8 cellular contexts compared by ENCODE assay signal in genomic region chr14:89618821-89619551, GRCh38.
DNase-seq lines count a peak whose midpoint lies in the region; ATAC-seq and TF ChIP-seq lines count a peak whose summit lies in the region.

No MANE protein-coding gene starts in this region.

- peak overlapping the region; percentile 78 to 89 for H3K27ac ChIP-seq in lung (ENCODE audit: low read depth in 1 of 2, low read length in 1 of 2)

- DNase-seq in AG10803 (ENCODE audit: low read depth) (peak; percentile 67), NCI-H524 treated with DMSO at 0.1 percent for 48 hours (lab: John Stamatoyannopoulos, UW) (peak; percentile 31), lung (ENCODE audit: low spot score) (peak; percentile 55)
- DNase-seq in activated CD4-positive, alpha-beta T cell treated with anti-CD3 and anti-CD28 coated beads, Interleukin-2, amount 50 U/mL, for 48 hours = peak; percentile 63 to 64
- DNase-seq in effector CD4-positive, alpha-beta T cell = peak; percentile 52
- DNase-seq in stimulated activated CD4-positive, alpha-beta T cell treated with anti-CD3 and anti-CD28 coated beads, TNF-alpha, amount 100 ng/mL, for 48 hours (ENCODE audit: low read depth in 3 of 3) = peak in 2 of 3 donors; percentile 25 to 43

- peaks cover 0 to 10% of the 10 kb centered on the region in 2 donors for H3K4me1 ChIP-seq in lung (ENCODE audit: control insufficient read depth in 2 of 2, insufficient read depth in 2 of 2, low read length in 2 of 2)

- no peak for TF ChIP-seq CTCF in AG10803 (conservative IDR thresholded peaks at IDR 0.05; ENCODE audit: low read length)
- TF ChIP-seq CTCF in lung (IDR thresholded peaks at IDR 0.05; ENCODE audit: control extremely low read depth, extremely low read depth) = no peak

- no peaks in the 10 kb centered on the region for H3K9me3 ChIP-seq in lung (ENCODE audit: control insufficient read depth in 2 of 2, insufficient read depth in 1 of 2, low read length in 1 of 2)

- 0 to 1% methylated on average over 63 to 66 of the region's 66 CpGs for WGBS in lung, 2 donors

- H3K4me3 ChIP-seq in AG10803 (ENCODE audit: low read length) (peak overlapping the region; percentile 78), lung (peak overlapping the region; percentile 90)

- peak; percentile 30 for ATAC-seq in GM18870 (IDR thresholded peaks at IDR 0.05; ENCODE audit: unreplicated experiment)
- peak; percentile 56 for ATAC-seq in HG03095 (IDR thresholded peaks at IDR 0.05; ENCODE audit: unreplicated experiment)
- peak; percentile 96 for ATAC-seq in lung (ENCODE audit: insufficient read depth, low FRiP score)

- no peaks in the 10 kb centered on the region for H3K36me3 ChIP-seq in lung (ENCODE audit: control insufficient read depth in 2 of 2, insufficient read depth in 2 of 2, low read length in 2 of 2)

- H3K27me3 ChIP-seq in lung (ENCODE audit: control insufficient read depth, insufficient read depth) = no peaks in the 10 kb centered on the region

Comparison
In these comparisons a context has a peak if more than half of its experiments do, and no peak if none do; other contexts are left out.
1. Peak in every context shown above with its lines: DNase-seq, ATAC-seq, H3K4me3 ChIP-seq and H3K27ac ChIP-seq.
2. ATAC-seq: peak in every context shown above with its lines; median percentile 96 in lung; 56 in HG03095; 30 in GM18870.